In genomic region chr16:73949574-73950348, GRCh38 we compare ENCODE assay signal across 12 cellular contexts.
A peak's percentile ranks its signal among the peaks of the same experiment; 100 is the strongest.
DNase-seq lines count a peak whose midpoint lies in the region; ATAC-seq and TF ChIP-seq lines count a peak whose summit lies in the region.
"Had no signal": no experiment of that assay in that cellular context is flagged by ENCODE, and none has a peak within 500 bp of the region (broad histone marks: within the 10 kb centered on the region; RNA-seq: fewer than 3 reads in every experiment).

No MANE protein-coding gene starts in this region.

- no peaks in the 10 kb centered on the region for H3K9me2 ChIP-seq in PC-3 (replicated peaks; ENCODE audit: low read length)

- no peak overlapping the region for H3K27ac ChIP-seq in PC-3 (ENCODE audit: low read length)
- H3K27ac ChIP-seq: right lobe of liver had no signal

- no TSS peak for BruUV-seq in PC-3 (replicated peaks; lab: Mats Ljungman, UMichigan)

- TF ChIP-seq CTCF in PC-3 (conservative IDR thresholded peaks at IDR 0.05; ENCODE audit: low read depth, low read length): no peak

- H3K4me3 ChIP-seq in PC-3 (ENCODE audit: low read length): no peak overlapping the region
- H3K4me3 ChIP-seq: right lobe of liver had no signal

- no peaks in the 10 kb centered on the region for H3K9me3 ChIP-seq in PC-3 (ENCODE audit: low read length)
- H3K9me3 ChIP-seq: right lobe of liver had no signal

- CTCF ChIA-PET in PC-3 (lab: Charles Lee): no interaction called here

- H3K9ac ChIP-seq in PC-3 (ENCODE audit: low read length): no peak overlapping the region

- peak overlapping the region; percentile 46; the same call in 1 of the 2 replicates for H3K4me2 ChIP-seq in PC-3 (ENCODE audit: low read length)

- peaks cover 8% of the 10 kb centered on the region; the same call in 1 of the 2 replicates for H3K4me1 ChIP-seq in PC-3 (ENCODE audit: insufficient read depth, low read length)
- H3K4me1 ChIP-seq: right lobe of liver had no signal

- no peaks in the 10 kb centered on the region for H3K79me2 ChIP-seq in PC-3 (ENCODE audit: low read length)

- H3K36me3 ChIP-seq in PC-3 (ENCODE audit: low read depth, low read length): no peaks in the 10 kb centered on the region
- H3K36me3 ChIP-seq: right lobe of liver had no signal

- POLR2A ChIA-PET in PC-3 (lab: Charles Lee; ENCODE audit: unreplicated experiment): no interaction called here

- H2AFZ ChIP-seq in PC-3 (ENCODE audit: low read length): 0 out of 2 replicates have a peak overlapping the region, but pooled peaks have one; percentile 45

- H3F3A ChIP-seq in PC-3 (ENCODE audit: low read length, unreplicated experiment): no peaks in the 10 kb centered on the region

- H4K20me1 ChIP-seq in PC-3 (ENCODE audit: low read length): no peaks in the 10 kb centered on the region

- H3K27me3 ChIP-seq in PC-3 (ENCODE audit: low read length): peaks cover 20% of the 10 kb centered on the region; the same call in 1 of the 2 replicates
- H3K27me3 ChIP-seq: right lobe of liver had no signal

- intact Hi-C loops in PC-3 (cut with micrococcal nuclease): no loop called here

- DNase-seq in GM03348 (ENCODE audit: low spot score): peak; percentile 86
- peak; percentile 60 for DNase-seq in PC-3
- DNase-seq in fibroblast of peridontal ligament (ENCODE audit: extremely low read depth): peak; percentile 90
- peak; percentile 51 for DNase-seq in renal cortical epithelial cell (ENCODE audit: low read depth)
- no peak for DNase-seq in stimulated activated CD4-positive, alpha-beta T cell treated with anti-CD3 and anti-CD28 coated beads, Interleukin-1b, Interleukin-23, amount 100 ng/mL, for 48 hours
- no peak for DNase-seq in NCI-H774 (lab: John Stamatoyannopoulos, UW)
- DNase-seq: hippocampal formation, right lobe of liver, T-helper 17 cell had no signal

- no peak for ATAC-seq in PC-3
- ATAC-seq in HG03196 (IDR thresholded peaks at IDR 0.05; ENCODE audit: unreplicated experiment): no peak
- ATAC-seq in GM21423 (IDR thresholded peaks at IDR 0.05; ENCODE audit: unreplicated experiment): no peak
- ATAC-seq: activated T-helper 17 cell treated with anti-CD3 and anti-CD28 coated beads, Interleukin-2, amount 50 U/mL, for 72 hours; T-helper 17 cell had no signal

Comparison
In these comparisons a context has a peak if more than half of its experiments do, and no peak if none do; other contexts are left out.
1. DNase-seq: peak in GM03348 (single experiment), PC-3 (single experiment), fibroblast of peridontal ligament (single experiment) and renal cortical epithelial cell (single experiment); none in stimulated activated CD4-positive, alpha-beta T cell treated with anti-CD3 and anti-CD28 coated beads, Interleukin-1b, Interleukin-23, amount 100 ng/mL, for 48 hours (single experiment) and NCI-H774 (single experiment).